Comparison of ENCODE assay signal across 8 cellular contexts in genomic region chr10:31320179-31320597, GRCh38. TPM values are rescaled to one million over a fixed set of nuclear protein-coding genes. Genes with fewer than 3 reads are reported as not detected.
DNase-seq lines count a peak whose midpoint lies in the region; ATAC-seq and TF ChIP-seq lines count a peak whose summit lies in the region.

No MANE protein-coding gene starts in this region.

- CTCF ChIA-PET in activated B cell treated with CpG ODN at 0.5 μM for 24 hours (lab: Charles Lee) = no interaction called here

- peak overlapping the region; percentile 88 for H3K27ac Mint-ChIP-seq in activated B cell treated with CpG ODN at 0.5 μM for 24 hours
- peak overlapping the region; percentile 88 for H3K27ac Mint-ChIP-seq in central memory CD8-positive, alpha-beta T cell (ENCODE audit: low read depth)

- H3K36me3 ChIP-seq in left lung = no peaks in the 10 kb centered on the region

- no peaks in the 10 kb centered on the region for H3K9me3 ChIP-seq in left lung

- peaks cover 0 to 26% of the 10 kb centered on the region in 2 donors for H3K4me1 ChIP-seq in left lung

- TF ChIP-seq CTCF in activated B cell treated with CpG ODN at 0.5 μM for 24 hours (IDR thresholded peaks at IDR 0.05) = no peak
- no peak for TF ChIP-seq CTCF in left lung (IDR thresholded peaks at IDR 0.05)

- H3K4me3 ChIP-seq in left lung = peak overlapping the region; percentile 85 to 89

- ATAC-seq in HG03439 (IDR thresholded peaks at IDR 0.05; ENCODE audit: unreplicated experiment) = peak; percentile 24
- no peak for ATAC-seq in activated B cell treated with CpG ODN at 0.5 μM for 24 hours (ENCODE audit: low read depth)
- peak; percentile 3 for ATAC-seq in central memory CD8-positive, alpha-beta T cell (replicated peaks; ENCODE audit: extremely low read depth, poor library complexity, severe bottlenecking)
- ATAC-seq in left lung = no peak
- ATAC-seq in HG03469 (IDR thresholded peaks at IDR 0.05; ENCODE audit: unreplicated experiment) = no peak

- H3K4me3 Mint-ChIP-seq in activated B cell treated with CpG ODN at 0.5 μM for 24 hours = peak overlapping the region; percentile 92
- peak overlapping the region; percentile 89 for H3K4me3 Mint-ChIP-seq in central memory CD8-positive, alpha-beta T cell

- intact Hi-C loops in activated B cell treated with CpG ODN at 0.5 μM for 24 hours (cut with micrococcal nuclease) = loop anchor here (10.0 kb wide), 2 partner anchors 175 to 1125 kb away; partner anchors contain the start of gene CCDC7
- intact Hi-C loops in left lung (cut with DNase I) = no loop called here

- peak; percentile 11 for DNase-seq in NK-92 treated with Interleukin-12 subunit alpha and Interleukin-12 subunit beta, amount 100 ng/mL, for 24 hours (lab: John Stamatoyannopoulos, UW)
- DNase-seq in NK-92 (lab: John Stamatoyannopoulos, UW; ENCODE audit: unreplicated experiment) (no peak), activated B cell treated with CpG ODN at 0.5 μM for 24 hours (peak; percentile 53), left lung (peak; percentile 48 to 82)
- DNase-seq in central memory CD8-positive, alpha-beta T cell (ENCODE audit: low spot score in 2 of 2) = peak; percentile 25 to 29
- peak; percentile 56 for DNase-seq in stimulated activated CD4-positive, alpha-beta T cell treated with anti-CD3 and anti-CD28 coated beads, Interleukin-4, amount 100 ng/mL, for 24 hours

- POLR2A ChIA-PET in activated B cell treated with CpG ODN at 0.5 μM for 24 hours (lab: Charles Lee) = interaction anchor here (4.1 kb wide), 1 partner anchor 288 kb away, joined by 32 read pairs; the partner anchor contains the start of gene ZNF438

- peaks cover 34% of the 10 kb centered on the region for H3K4me1 Mint-ChIP-seq in activated B cell treated with CpG ODN at 0.5 μM for 24 hours
- H3K4me1 Mint-ChIP-seq in central memory CD8-positive, alpha-beta T cell = peaks cover 33% of the 10 kb centered on the region

- H3K27ac ChIP-seq in left lung = peak overlapping the region; percentile 89 to 94

- no peaks in the 10 kb centered on the region for H3K27me3 Mint-ChIP-seq in activated B cell treated with CpG ODN at 0.5 μM for 24 hours
- no peaks in the 10 kb centered on the region for H3K27me3 Mint-ChIP-seq in central memory CD8-positive, alpha-beta T cell

- peaks cover 16% of the 10 kb centered on the region for H3K36me3 Mint-ChIP-seq in activated B cell treated with CpG ODN at 0.5 μM for 24 hours (ENCODE audit: low read depth)
- peaks cover 31% of the 10 kb centered on the region for H3K36me3 Mint-ChIP-seq in central memory CD8-positive, alpha-beta T cell (ENCODE audit: insufficient read depth)

- no peaks in the 10 kb centered on the region for H3K9me3 Mint-ChIP-seq in activated B cell treated with CpG ODN at 0.5 μM for 24 hours
- no peaks in the 10 kb centered on the region for H3K9me3 Mint-ChIP-seq in central memory CD8-positive, alpha-beta T cell

- H3K27me3 ChIP-seq in left lung = peaks cover 8 to 36% of the 10 kb centered on the region in 2 donors

RNA-seq across cellular contexts. Expression of gene ZEB1, which starts 1.2 kb away (rescaled TPM):
- total RNA-seq in activated B cell treated with CpG ODN at 0.5 μM for 24 hours = 38.4 and 43.0 TPM in 2 replicates
- 10 to 100 TPM; 31.3 to 33.8 TPM for total RNA-seq in left lung

Comparison
In these comparisons a context has a peak if more than half of its experiments do, and no peak if none do; other contexts are left out.
1. ATAC-seq: peak in HG03439 (single experiment) and central memory CD8-positive, alpha-beta T cell (single experiment); none in activated B cell treated with CpG ODN at 0.5 μM for 24 hours (single experiment), left lung (single experiment) and HG03469 (single experiment).